ENCODE assay signal across 18 cellular contexts in genomic region chr14:104718147-104718546, GRCh38. TPM values are rescaled to one million over a fixed set of nuclear protein-coding genes. Genes with fewer than 3 reads are reported as not detected.
DNase-seq lines count a peak whose midpoint lies in the region; ATAC-seq and TF ChIP-seq lines count a peak whose summit lies in the region.
"Had no signal": no experiment of that assay in that cellular context is flagged by ENCODE, and none has a peak within 500 bp of the region (broad histone marks: within the 10 kb centered on the region; RNA-seq: fewer than 3 reads in every experiment).

No MANE protein-coding gene starts in this region.

- peak overlapping the region; percentile 58 for H3K9ac ChIP-seq in BLaER1
- H3K9ac ChIP-seq in BLaER1 treated with 17β-estradiol and CSF1 and Interleukin-3, amounts not matched to agents 10 nM and 100 nM, result peak overlapping the region in 7 of 11 experiments; percentile 33 to 68 (median 48); a peak in 10 of 22 replicates

- H3K27me3 ChIP-seq in BLaER1 (no peaks in the 10 kb centered on the region), dorsolateral prefrontal cortex (no peaks in the 10 kb centered on the region), gastrocnemius medialis (no peaks in the 10 kb centered on the region), stomach (no peaks in the 10 kb centered on the region)
- H3K27me3 ChIP-seq in BLaER1 treated with 17β-estradiol and CSF1 and Interleukin-3, amounts not matched to agents 10 nM and 100 nM, result no peaks in the 10 kb centered on the region

- TF ChIP-seq CTCF in dorsolateral prefrontal cortex (IDR thresholded peaks at IDR 0.05 in 54 of 56, conservative IDR thresholded peaks at IDR 0.05 in 2 of 56; ENCODE audit: low read depth in 1 of 56, partially characterized antibody in 56 of 56) (no peak), gastrocnemius medialis (IDR thresholded peaks at IDR 0.05 in 4 of 5, conservative IDR thresholded peaks at IDR 0.05 in 1 of 5) (no peak), stomach (IDR thresholded peaks at IDR 0.05) (no peak)

- no peaks in the 10 kb centered on the region for H3K9me3 ChIP-seq in BLaER1
- H3K9me3 ChIP-seq in BLaER1 treated with 17β-estradiol and CSF1 and Interleukin-3, amounts not matched to agents 10 nM and 100 nM (replicated peaks in 1 of 11), result no peaks in the 10 kb centered on the region
- H3K9me3 ChIP-seq in gastrocnemius medialis, result no peaks in the 10 kb centered on the region
- no peaks in the 10 kb centered on the region for H3K9me3 ChIP-seq in stomach

- DNase-seq in dorsolateral prefrontal cortex (no peak), gastrocnemius medialis (no peak), superior temporal gyrus (ENCODE audit: extremely low spot score) (no peak), stomach (no peak)
- DNase-seq: AML-193; DMS79 treated with DMSO at 0.1 percent for 48 hours; HFFc6; KG1; NCI-H1417; NCI-H187; NCI-H2107; NCI-H510A; NCI-H748 treated with DMSO at 0.1 percent for 48 hours; NK-92 treated with Interleukin-12 subunit alpha and Interleukin-12 subunit beta, amount 100 ng/mL, for 24 hours; SHP77 had no signal

- no peaks in the 10 kb centered on the region for H3K27me3 Mint-ChIP-seq in activated T-helper 17 cell treated with anti-CD3 and anti-CD28 coated beads, Interleukin-2, amount 50 U/mL, for 72 hours

- intact Hi-C loops in dorsolateral prefrontal cortex (cut with DNase I) (no loop called here), gastrocnemius medialis (cut with DNase I; ENCODE audit: low total_unique reads) (no loop called here), stomach (cut with DNase I; ENCODE audit: low total_unique reads) (no loop called here)

- H3K4me3 Mint-ChIP-seq in activated T-helper 17 cell treated with anti-CD3 and anti-CD28 coated beads, Interleukin-2, amount 50 U/mL, for 72 hours, result no peak overlapping the region
- H3K4me3 Mint-ChIP-seq: HFFc6 had no signal

- TF ChIP-seq POLR2A in gastrocnemius medialis (IDR thresholded peaks at IDR 0.05) (no peak), stomach (IDR thresholded peaks at IDR 0.05) (no peak)

- 85 to 93% (median 86%) methylated on average over 10 of the region's 10 CpGs for WGBS in stomach, 5 donors

- TF ChIP-seq EP300 in stomach (IDR thresholded peaks at IDR 0.05), result no peak

- H3K4me1 Mint-ChIP-seq in activated T-helper 17 cell treated with anti-CD3 and anti-CD28 coated beads, Interleukin-2, amount 50 U/mL, for 72 hours, result no peaks in the 10 kb centered on the region

- H3K36me3 ChIP-seq in BLaER1 (peaks cover 65% of the 10 kb centered on the region), gastrocnemius medialis (peaks cover 0 to 8% of the 10 kb centered on the region in 2 donors), stomach (peaks cover 35 to 77% (median 69%) of the 10 kb centered on the region in 4 donors)
- peaks cover 51 to 67% (median 59%) of the 10 kb centered on the region in 11 experiments for H3K36me3 ChIP-seq in BLaER1 treated with 17β-estradiol and CSF1 and Interleukin-3, amounts not matched to agents 10 nM and 100 nM

- no peak overlapping the region for H3K27ac Mint-ChIP-seq in activated T-helper 17 cell treated with anti-CD3 and anti-CD28 coated beads, Interleukin-2, amount 50 U/mL, for 72 hours

- peaks cover 87% of the 10 kb centered on the region for H3K4me1 ChIP-seq in BLaER1
- peaks cover 46 to 83% (median 80%) of the 10 kb centered on the region in 10 experiments for H3K4me1 ChIP-seq in BLaER1 treated with 17β-estradiol and CSF1 and Interleukin-3, amounts not matched to agents 10 nM and 100 nM
- H3K4me1 ChIP-seq in gastrocnemius medialis, result peaks cover 16 to 32% of the 10 kb centered on the region in 2 donors
- H3K4me1 ChIP-seq in stomach, result peaks cover 12 to 37% (median 19%) of the 10 kb centered on the region in 4 donors

- H4K20me1 ChIP-seq in BLaER1, result peaks cover 16% of the 10 kb centered on the region
- H4K20me1 ChIP-seq in BLaER1 treated with 17β-estradiol and CSF1 and Interleukin-3, amounts not matched to agents 10 nM and 100 nM, result peaks cover 12 to 81% (median 33%) of the 10 kb centered on the region in 11 experiments; a peak in 20 of 22 replicates

- peak overlapping the region; percentile 93 for H3K4me2 ChIP-seq in BLaER1
- peak overlapping the region in 9 of 11 experiments; percentile 38 to 90 (median 78); a peak in 17 of 22 replicates for H3K4me2 ChIP-seq in BLaER1 treated with 17β-estradiol and CSF1 and Interleukin-3, amounts not matched to agents 10 nM and 100 nM

- no peaks in the 10 kb centered on the region for H3K9me3 Mint-ChIP-seq in activated T-helper 17 cell treated with anti-CD3 and anti-CD28 coated beads, Interleukin-2, amount 50 U/mL, for 72 hours
- H3K9me3 Mint-ChIP-seq: HFFc6 had no signal

- H3K4me3 ChIP-seq in BLaER1 (peak overlapping the region; percentile 19), dorsolateral prefrontal cortex (no peak overlapping the region), gastrocnemius medialis (no peak overlapping the region), stomach (no peak overlapping the region)
- peak overlapping the region in 1 of 10 experiments; percentile 29; a peak in 1 of 20 replicates for H3K4me3 ChIP-seq in BLaER1 treated with 17β-estradiol and CSF1 and Interleukin-3, amounts not matched to agents 10 nM and 100 nM

- H3K27ac ChIP-seq in BLaER1, result peak overlapping the region; percentile 92
- H3K27ac ChIP-seq in BLaER1 treated with 17β-estradiol and CSF1 and Interleukin-3, amounts not matched to agents 10 nM and 100 nM, result peak overlapping the region in 7 of 11 experiments; percentile 32 to 66 (median 52); a peak in 14 of 22 replicates
- peak overlapping the region in 41 of 59 donors; percentile 3 to 87 (median 65) for H3K27ac ChIP-seq in dorsolateral prefrontal cortex
- peak overlapping the region; percentile 58 to 68 (median 64) for H3K27ac ChIP-seq in gastrocnemius medialis
- no peak overlapping the region for H3K27ac ChIP-seq in stomach

- H3K36me3 Mint-ChIP-seq in activated T-helper 17 cell treated with anti-CD3 and anti-CD28 coated beads, Interleukin-2, amount 50 U/mL, for 72 hours (ENCODE audit: low read depth), result peaks cover 19% of the 10 kb centered on the region

- ATAC-seq in gastrocnemius medialis, result no peak
- ATAC-seq in activated T-helper 17 cell treated with anti-CD3 and anti-CD28 coated beads, Interleukin-2, amount 50 U/mL, for 72 hours (replicated peaks), result no peak

- in situ Hi-C loops in gastrocnemius medialis (cut with MboI; ENCODE audit: low sequenced_read_pairs in 4 of 4), result no loop called here

RNA-seq across cellular contexts. Expression of gene ADSS1, which starts 5.9 kb away (rescaled TPM):
- total RNA-seq in dorsolateral prefrontal cortex (10 to 100 TPM in 62 of 120 experiments, 1 to 10 TPM in 58; 4.2 to 28.9 (median 10.3) TPM), gastrocnemius medialis (100 to 1,000 TPM; 165 to 577 (median 232) TPM), stomach (10 to 100 TPM in 1 of 5 donors, 1 to 10 TPM in 3, not detected in 1; 7.0 to 59.4 (median 7.6) TPM)
- 10 to 100 TPM; 12.3 to 16.7 (median 14.5) TPM for polyA plus RNA-seq in stomach
- 1 to 10 TPM in 1 of 2 donors, under 1 TPM in 1; 0.91 to 2.4 TPM for total RNA-seq in activated T-helper 17 cell treated with anti-CD3 and anti-CD28 coated beads, Interleukin-2, amount 50 U/mL, for 72 hours

RNA-seq across cellular contexts. Expression of gene INF2, which starts 28.7 kb away (rescaled TPM):
- total RNA-seq in dorsolateral prefrontal cortex (100 to 1,000 TPM in 97 of 120 experiments, 10 to 100 TPM in 23; 69.5 to 290 (median 127) TPM), gastrocnemius medialis (10 to 100 TPM; 11.6 to 34.6 (median 19.7) TPM), stomach (100 to 1,000 TPM in 4 of 5 donors, 10 to 100 TPM in 1; 45.9 to 385 (median 184) TPM)
- 100 to 1,000 TPM in 1 of 3 donors, 10 to 100 TPM in 2; 74.7 to 113 (median 90.3) TPM for polyA plus RNA-seq in stomach
- 10 to 100 TPM; 61.9 to 87.8 TPM for total RNA-seq in activated T-helper 17 cell treated with anti-CD3 and anti-CD28 coated beads, Interleukin-2, amount 50 U/mL, for 72 hours

RNA-seq across cellular contexts. Expression of gene SIVA1, which starts 34.8 kb away (rescaled TPM):
- total RNA-seq in dorsolateral prefrontal cortex, result 10 to 100 TPM; 23.3 to 52.5 (median 36.1) TPM
- total RNA-seq in gastrocnemius medialis, result 100 to 1,000 TPM; 228 to 357 (median 264) TPM
- total RNA-seq in stomach, result 100 to 1,000 TPM in 4 of 5 donors, 10 to 100 TPM in 1; 73.3 to 366 (median 252) TPM
- 100 to 1,000 TPM; 200 to 247 (median 213) TPM for polyA plus RNA-seq in stomach
- 100 to 1,000 TPM in 1 of 2 donors, 10 to 100 TPM in 1; 65.2 to 121 TPM for total RNA-seq in activated T-helper 17 cell treated with anti-CD3 and anti-CD28 coated beads, Interleukin-2, amount 50 U/mL, for 72 hours

Comparison
In these comparisons a context has a peak if more than half of its experiments do, and no peak if none do; other contexts are left out.
1. H3K27ac ChIP-seq: peak in BLaER1 (single experiment), BLaER1 treated with 17β-estradiol and CSF1 and Interleukin-3, amounts not matched to agents 10 nM and 100 nM (7 of 11), dorsolateral prefrontal cortex (41 of 59) and gastrocnemius medialis (4 of 4); none in stomach (0 of 5).